ENCODE assay signal across 9 cellular contexts in the genomic region with DNA sequence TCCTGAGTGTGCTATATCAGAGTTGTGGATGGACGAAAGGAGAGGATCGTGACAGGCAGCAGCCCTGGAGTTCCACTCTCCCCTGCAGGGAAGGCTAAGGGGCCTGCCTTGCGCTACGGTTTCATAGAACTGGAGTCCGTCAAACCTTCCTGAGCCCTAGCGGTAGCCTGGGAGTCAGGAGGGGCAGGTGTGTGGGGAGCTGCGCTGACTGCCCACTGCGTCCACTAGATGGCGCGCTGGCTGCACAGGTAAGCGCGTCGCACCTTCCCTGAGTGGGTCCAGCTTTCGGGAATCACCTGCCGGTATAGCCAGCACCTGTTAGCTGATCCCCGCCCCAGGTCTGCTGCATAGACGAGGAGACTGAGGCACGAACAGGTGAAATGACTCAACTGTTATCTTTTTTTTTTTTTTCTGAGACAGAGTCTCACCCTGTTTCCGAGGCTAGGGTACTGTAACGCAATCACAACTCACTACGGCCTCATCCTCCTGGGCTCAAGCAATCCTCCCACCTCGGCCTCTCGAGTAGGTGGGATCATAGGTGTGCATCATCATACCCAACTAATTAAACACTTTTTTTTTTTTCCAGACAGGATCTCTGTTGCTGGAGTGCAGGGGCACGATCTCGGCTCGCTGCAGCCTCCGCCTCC. TPM values are rescaled to one million over a fixed set of nuclear protein-coding genes. Genes with fewer than 3 reads are reported as not detected.
A peak's percentile ranks its signal among the peaks of the same experiment; 100 is the strongest.
DNase-seq lines count a peak whose midpoint lies in the region; ATAC-seq, FAIRE-seq and TF ChIP-seq lines count a peak whose summit lies in the region.
"Had no signal": no experiment of that assay in that cellular context is flagged by ENCODE, and none has a peak within 500 bp of the region (broad histone marks: within the 10 kb centered on the region; RNA-seq: fewer than 3 reads in every experiment).

No MANE protein-coding gene starts in this region.

- no peak for FAIRE-seq in keratinocyte (lab: Jason Lieb, UNC)

- H3K9ac ChIP-seq in keratinocyte (ENCODE audit: control insufficient read depth, extremely low read depth, insufficient read depth, low read length), result no peak overlapping the region

- H4K20me1 ChIP-seq in keratinocyte (ENCODE audit: control insufficient read depth, extremely low read depth, insufficient read depth, low read length), result no peaks in the 10 kb centered on the region

- peaks cover 45% of the 10 kb centered on the region for H3K27me3 Mint-ChIP-seq in T-helper 17 cell

- ATAC-seq in T-helper 17 cell, result peak; percentile 87

- no peak overlapping the region for H3K4me3 Mint-ChIP-seq in T-helper 17 cell

- H3K27ac ChIP-seq in keratinocyte (ENCODE audit: control insufficient read depth, insufficient read depth, low read length), result no peak overlapping the region
- H3K27ac ChIP-seq: epithelial cell of prostate had no signal

- H3K4me3 ChIP-seq in astrocyte of the spinal cord (ENCODE audit: low read depth, low read length) (no peak overlapping the region), keratinocyte (ENCODE audit: control insufficient read depth in 2 of 3, extremely low read depth in 1 of 3, insufficient read depth in 2 of 3, low read depth in 1 of 3, low read length in 3 of 3) (no peak overlapping the region)

- H3K4me1 ChIP-seq in keratinocyte (ENCODE audit: control insufficient read depth, extremely low read depth, insufficient read depth, low read length), result peaks cover 26% of the 10 kb centered on the region

- H3K36me3 ChIP-seq in keratinocyte (ENCODE audit: control insufficient read depth in 2 of 2, extremely low read depth in 1 of 2, insufficient read depth in 2 of 2, low read length in 2 of 2), result no peaks in the 10 kb centered on the region

- H3K4me1 Mint-ChIP-seq in T-helper 17 cell, result no peaks in the 10 kb centered on the region

- no peak overlapping the region for H2AFZ ChIP-seq in keratinocyte (ENCODE audit: control insufficient read depth, low read length)

- peaks cover 2% of the 10 kb centered on the region for H3K36me3 Mint-ChIP-seq in T-helper 17 cell (ENCODE audit: low read depth)

- TF ChIP-seq CTCF in astrocyte of the spinal cord (IDR thresholded peaks at IDR 0.05; ENCODE audit: low read depth, low read length) (peak; percentile 98), keratinocyte (optimal IDR thresholded peaks at IDR 0.05 in 1 of 3, IDR thresholded peaks at IDR 0.05 in 1 of 3, conservative IDR thresholded peaks at IDR 0.05 in 1 of 3; ENCODE audit: extremely low read depth in 1 of 3, insufficient read depth in 2 of 3, low read length in 3 of 3) (peak; percentile 97 to 100 (median 100))

- dilution Hi-C loops in keratinocyte (cut with MboI; ENCODE audit: extremely low pct_ligation_motif_present, low sequenced_read_pairs), result no loop called here

- no peaks in the 10 kb centered on the region for H3K9me1 ChIP-seq in keratinocyte (ENCODE audit: control insufficient read depth, extremely low read depth, insufficient read depth, low read length)

- DNase-seq in NCI-H1436 (lab: John Stamatoyannopoulos, UW), result peak; percentile 81
- DNase-seq in NCI-H1436 treated with DMSO at 0.1 percent for 48 hours (lab: John Stamatoyannopoulos, UW), result no peak
- DNase-seq in NCI-H128 (lab: John Stamatoyannopoulos, UW; ENCODE audit: unreplicated experiment), result peak; percentile 51
- DNase-seq in T-helper 17 cell, result peak; percentile 41 to 55 (median 48)
- peak; percentile 22 for DNase-seq in astrocyte of the spinal cord (ENCODE audit: low read depth, low spot score)
- peak; percentile 66 for DNase-seq in keratinocyte (ENCODE audit: low read depth, low spot score)
- DNase-seq in stimulated activated CD4-positive, alpha-beta T cell treated with anti-CD3 and anti-CD28 coated beads, TNF-alpha, amount 100 ng/mL, for 24 hours (ENCODE audit: low read depth in 3 of 3), result peak; percentile 16 to 61 (median 19)
- DNase-seq in C1 segment of cervical spinal cord (lab: John Stamatoyannopoulos, UW), result no peak

- in situ Hi-C loops in astrocyte of the spinal cord (cut with HindIII; ENCODE audit: low sequenced_read_pairs), result no loop called here

- no peak overlapping the region for H3K27ac Mint-ChIP-seq in T-helper 17 cell

- peak overlapping the region; percentile 22 for H3K4me2 ChIP-seq in keratinocyte (ENCODE audit: control insufficient read depth, extremely low read depth, insufficient read depth, low read depth, low read length)

- H3K27me3 ChIP-seq in keratinocyte (ENCODE audit: control insufficient read depth, extremely low read depth, insufficient read depth, low read length), result no peaks in the 10 kb centered on the region

- H3K79me2 ChIP-seq in keratinocyte (ENCODE audit: control insufficient read depth, insufficient read depth, low read length), result no peaks in the 10 kb centered on the region

- no peaks in the 10 kb centered on the region for H3K9me3 ChIP-seq in T-helper 17 cell (ENCODE audit: control insufficient read depth, low read length, poor library complexity, severe bottlenecking)
- H3K9me3 ChIP-seq in keratinocyte (ENCODE audit: control insufficient read depth, low read depth, low read length), result no peaks in the 10 kb centered on the region

RNA-seq across cellular contexts. Expression of gene BAIAP2L1, which starts 20.2 kb away (rescaled TPM):
- total RNA-seq in T-helper 17 cell, result under 1 TPM; 0.55 to 0.82 TPM
- 38.7 to 49.0 TPM (median 41.7 TPM) in 3 replicates for polyA plus RNA-seq in keratinocyte
- polyA plus RNA-seq in keratinocyte (2011; ENCODE audit: low read depth), result 73.3 TPM
- polyA plus RNA-seq in keratinocyte (2011; cell fraction: cytosol; rRNA removed), result 45.4 and 52.2 TPM in 2 replicates
- polyA plus RNA-seq in keratinocyte (2011; cell fraction: nucleus; rRNA removed), result 86.6 and 102 TPM in 2 replicates
- 35.6 and 40.3 TPM in 2 replicates for polyA plus RNA-seq in keratinocyte (2012; ENCODE audit: low replicate concordance)
- 39.6 to 50.3 TPM (median 42.2 TPM) in 3 replicates for polyA minus RNA-seq in keratinocyte
- polyA minus RNA-seq in keratinocyte (2011; cell fraction: cytosol; rRNA and poly(A)+ RNA removed), result 33.2 TPM
- 34.5 and 47.5 TPM in 2 replicates for polyA minus RNA-seq in keratinocyte (2011; cell fraction: nucleus; rRNA and poly(A)+ RNA removed)

Comparison
In these comparisons a context has a peak if more than half of its experiments do, and no peak if none do; other contexts are left out.
1. DNase-seq: peak in NCI-H1436 (single experiment), NCI-H128 (single experiment), T-helper 17 cell (3 of 3), astrocyte of the spinal cord (single experiment), keratinocyte (single experiment) and stimulated activated CD4-positive, alpha-beta T cell treated with anti-CD3 and anti-CD28 coated beads, TNF-alpha, amount 100 ng/mL, for 24 hours (3 of 3); none in NCI-H1436 treated with DMSO at 0.1 percent for 48 hours (single experiment) and C1 segment of cervical spinal cord (0 of 14).